ENCODE assay signal across 8 cellular contexts in genomic region chr1:186482661-186483255, GRCh38. TPM values are rescaled to one million over a fixed set of nuclear protein-coding genes. Genes with fewer than 3 reads are reported as not detected.
DNase-seq lines count a peak whose midpoint lies in the region; ATAC-seq and TF ChIP-seq lines count a peak whose summit lies in the region.

No MANE protein-coding gene starts in this region.

- H3K9me3 ChIP-seq in CD8-positive, alpha-beta T cell (ENCODE audit: low read length) = no peaks in the 10 kb centered on the region
- no peaks in the 10 kb centered on the region for H3K9me3 ChIP-seq in neutrophil
- no peaks in the 10 kb centered on the region for H3K9me3 ChIP-seq in vagina

- H3K36me3 ChIP-seq in CD8-positive, alpha-beta T cell (ENCODE audit: insufficient read depth, low read length) = no peaks in the 10 kb centered on the region
- H3K36me3 ChIP-seq in neutrophil (no peaks in the 10 kb centered on the region), vagina (no peaks in the 10 kb centered on the region)

- peak; percentile 1 to 54 (median 25) for DNase-seq in CD8-positive, alpha-beta T cell
- DNase-seq in NCI-H748 (lab: John Stamatoyannopoulos, UW; ENCODE audit: unreplicated experiment) (peak; percentile 46), fibroblast of peridontal ligament (ENCODE audit: extremely low read depth) (peak; percentile 86), vagina (ENCODE audit: extremely low spot score in 2 of 2) (no peak)
- DNase-seq in activated CD8-positive, alpha-beta memory T cell treated with anti-CD3 and anti-CD28 coated beads, Interleukin-2, amount 50 U/mL, for 4 hours = peak; percentile 40

- no peaks in the 10 kb centered on the region for H3K27me3 ChIP-seq in CD8-positive, alpha-beta T cell (ENCODE audit: insufficient read depth, low read length)
- no peaks in the 10 kb centered on the region for H3K27me3 ChIP-seq in neutrophil
- H3K27me3 ChIP-seq in vagina = no peaks in the 10 kb centered on the region

- no peak overlapping the region for H3K27ac ChIP-seq in CD8-positive, alpha-beta T cell (ENCODE audit: low read depth, low read length)
- no peak overlapping the region for H3K27ac ChIP-seq in neutrophil
- H3K27ac ChIP-seq in vagina = no peak overlapping the region

- TF ChIP-seq CTCF in CD8-positive, alpha-beta T cell (IDR thresholded peaks at IDR 0.05) = peak; percentile 63
- TF ChIP-seq CTCF in neutrophil (IDR thresholded peaks at IDR 0.05) (peak; percentile 85), vagina (IDR thresholded peaks at IDR 0.05) (peak; percentile 33 to 80 (median 75))

- ATAC-seq in CD8-positive, alpha-beta T cell = peak; percentile 46
- ATAC-seq in GM19043 (IDR thresholded peaks at IDR 0.05; ENCODE audit: low read depth, unreplicated experiment) (peak; percentile 62), HG03342 (IDR thresholded peaks at IDR 0.05; ENCODE audit: unreplicated experiment) (peak; percentile 77)

- no peaks in the 10 kb centered on the region for H3K4me1 ChIP-seq in CD8-positive, alpha-beta T cell (ENCODE audit: insufficient read depth, low read length)
- no peaks in the 10 kb centered on the region for H3K4me1 ChIP-seq in neutrophil (ENCODE audit: control insufficient read depth in 1 of 2, insufficient read depth in 1 of 2, low read depth in 1 of 2, low read length in 1 of 2)
- no peaks in the 10 kb centered on the region for H3K4me1 ChIP-seq in vagina

- POLR2A ChIA-PET in CD8-positive, alpha-beta T cell (lab: Charles Lee) = no interaction called here

- no peak overlapping the region for H3K4me3 ChIP-seq in CD8-positive, alpha-beta T cell (ENCODE audit: low read depth, low read length)
- H3K4me3 ChIP-seq in neutrophil (ENCODE audit: low read depth in 1 of 2, low read length in 1 of 2) (no peak overlapping the region), vagina (no peak overlapping the region)

- H3K36me3 Mint-ChIP-seq in CD8-positive, alpha-beta T cell = no peaks in the 10 kb centered on the region

- H3K4me3 Mint-ChIP-seq in CD8-positive, alpha-beta T cell = no peak overlapping the region

- CTCF ChIA-PET in CD8-positive, alpha-beta T cell (lab: Charles Lee) = interaction anchor here (1.1 kb wide), 1 partner anchor 503 kb away, joined by 4 read pairs; no protein-coding TSS in a partner anchor

- no peak overlapping the region for H3K27ac Mint-ChIP-seq in CD8-positive, alpha-beta T cell

- intact Hi-C loops in CD8-positive, alpha-beta T cell (cut with DNase I, micrococcal nuclease) = loop anchor here in 1 of 2 experiments (1.0 kb wide), 1 partner anchor 502 kb away; no protein-coding TSS in a partner anchor
- intact Hi-C loops in vagina (cut with DNase I) = no loop called here

- H3K27me3 Mint-ChIP-seq in CD8-positive, alpha-beta T cell (ENCODE audit: low read depth) = peaks cover 2% of the 10 kb centered on the region

- H3K9me3 Mint-ChIP-seq in CD8-positive, alpha-beta T cell = no peaks in the 10 kb centered on the region

- no peaks in the 10 kb centered on the region for H3K4me1 Mint-ChIP-seq in CD8-positive, alpha-beta T cell (ENCODE audit: low read depth)

- TF ChIP-seq POLR2A in vagina (IDR thresholded peaks at IDR 0.05) = no peak

RNA-seq across cellular contexts. Expression of gene PDC, which starts 21.8 kb away (rescaled TPM):
- total RNA-seq in CD8-positive, alpha-beta T cell = not detected
- total RNA-seq in vagina = not detected

Comparison
In these comparisons a context has a peak if more than half of its experiments do, and no peak if none do; other contexts are left out.
1. DNase-seq: peak in CD8-positive, alpha-beta T cell (7 of 7), NCI-H748 (single experiment), activated CD8-positive, alpha-beta memory T cell treated with anti-CD3 and anti-CD28 coated beads, Interleukin-2, amount 50 U/mL, for 4 hours (single experiment) and fibroblast of peridontal ligament (single experiment); none in vagina (0 of 2).
2. Peak in every context shown above with its lines, with median percentiles within 50 percentile points of each other: ATAC-seq and CTCF ChIP-seq.